Comparison of ENCODE assay signal across 26 cellular contexts in the genomic region with DNA sequence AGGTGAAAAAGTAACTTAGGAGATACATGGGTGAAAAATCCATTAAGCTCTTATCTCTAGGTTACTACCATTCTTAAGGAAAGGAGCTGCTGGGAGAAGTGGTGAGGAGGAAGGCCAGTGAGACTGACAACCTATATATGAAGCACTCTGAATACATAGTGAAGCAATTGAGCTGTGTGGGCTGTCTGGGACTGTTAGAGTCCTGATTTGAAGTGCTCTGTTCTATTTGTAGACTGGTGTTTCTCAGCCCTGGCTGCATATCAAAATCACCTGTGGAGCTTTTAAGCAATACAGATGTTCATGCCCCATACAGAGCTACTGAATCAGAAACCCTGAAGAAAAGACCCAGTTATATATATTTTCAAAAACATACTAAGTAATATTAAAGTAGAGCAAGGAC. TPM values are rescaled to one million over a fixed set of nuclear protein-coding genes. Genes with fewer than 3 reads are reported as not detected.
A peak's percentile ranks its signal among the peaks of the same experiment; 100 is the strongest.
DNase-seq lines count a peak whose midpoint lies in the region; ATAC-seq and TF ChIP-seq lines count a peak whose summit lies in the region.
"Had no signal": no experiment of that assay in that cellular context is flagged by ENCODE, and none has a peak within 500 bp of the region (broad histone marks: within the 10 kb centered on the region; RNA-seq: fewer than 3 reads in every experiment).

No MANE protein-coding gene starts in this region.

- no peaks in the 10 kb centered on the region for H3K9me3 ChIP-seq in cardiac muscle cell (ENCODE audit: low read depth)
- H3K9me3 ChIP-seq: BE2C, BLaER1 had no signal

- H3K27me3 ChIP-seq in cardiac muscle cell: no peaks in the 10 kb centered on the region
- H3K27me3 ChIP-seq: BE2C had no signal

- H3K4me1 ChIP-seq in cardiac muscle cell (ENCODE audit: low read depth): peaks cover 86% of the 10 kb centered on the region
- H3K4me1 ChIP-seq: BLaER1 had no signal

- no peak for ATAC-seq in left cardiac atrium
- ATAC-seq: GM12878 had no signal

- H3K36me3 ChIP-seq in cardiac muscle cell: no peaks in the 10 kb centered on the region
- H3K36me3 ChIP-seq: BE2C, BLaER1 had no signal

- peak overlapping the region; percentile 65 for H3K27ac ChIP-seq in cardiac muscle cell
- H3K27ac ChIP-seq: BLaER1 had no signal

- no peak overlapping the region for H3K4me3 ChIP-seq in cardiac muscle cell
- H3K4me3 ChIP-seq: BLaER1, GM12878 had no signal

- no peak for TF ChIP-seq CTCF in cardiac muscle cell (IDR thresholded peaks at IDR 0.05; ENCODE audit: low read depth, low read length)

- intact Hi-C loops in left cardiac atrium (cut with DNase I): no loop called here

- peak; percentile 2 for DNase-seq in NCI-H345 (lab: John Stamatoyannopoulos, UW)
- DNase-seq in NCI-H345 treated with DMSO at 0.1 percent for 48 hours (lab: John Stamatoyannopoulos, UW; ENCODE audit: unreplicated experiment): no peak
- peak in 1 of 2 donors; percentile 79 for DNase-seq in cardiac muscle cell (ENCODE audit: low read depth in 1 of 2, low spot score in 1 of 2)
- DNase-seq in left cardiac atrium: no peak
- DNase-seq in globus pallidus (ENCODE audit: low spot score): no peak
- DNase-seq: 8988T; ACHN; BE2C; C1 segment of cervical spinal cord; CD4-positive, alpha-beta memory T cell; CD4-positive, CD25-positive, alpha-beta regulatory T cell; CD8-positive, alpha-beta memory T cell; COR-L47; DMS 273 treated with DMSO at 0.1 percent for 48 hours; DMS153; DMS53; DMS79; DND-41; EL; GDM1 had no signal

RNA-seq across cellular contexts. Expression of gene SERTM2, which starts 3.9 kb away (rescaled TPM):
- 9.3 and 11.0 TPM in 2 replicates for total RNA-seq in cardiac muscle cell
- 11.9 and 12.7 TPM in 2 replicates for polyA plus RNA-seq in cardiac muscle cell
- total RNA-seq in left cardiac atrium: not detected
- total RNA-seq: A673; CD4-positive, alpha-beta memory T cell; CD4-positive, CD25-positive, alpha-beta regulatory T cell; CD8-positive, alpha-beta memory T cell; Daoy; G401; GM12878 had no signal
- polyA plus RNA-seq: CD14-positive monocyte; CD4-positive, alpha-beta memory T cell; CD4-positive, CD25-positive, alpha-beta regulatory T cell; CD8-positive, alpha-beta memory T cell; GM12878 had no signal

Comparison
In these comparisons a context has a peak if more than half of its experiments do, and no peak if none do; other contexts are left out.
1. RNA of gene SERTM2, which starts 3.9 kb away (total RNA-seq): 9.3 to 11.0 TPM in cardiac muscle cell; not detected in left cardiac atrium; every median in the first group is over 10 times any median in the second.